In genomic region chr5:181221105-181221791, GRCh38 we compare ENCODE assay signal across 8 cellular contexts. TPM values are rescaled to one million over a fixed set of nuclear protein-coding genes. Genes with fewer than 3 reads are reported as not detected.
DNase-seq lines count a peak whose midpoint lies in the region; ATAC-seq and TF ChIP-seq lines count a peak whose summit lies in the region.

No MANE protein-coding gene starts in this region.

- H3K9me3 ChIP-seq in iPS-20b (ENCODE audit: insufficient read depth, low read depth, low read length): no peaks in the 10 kb centered on the region
- H3K9me3 ChIP-seq in thoracic aorta: no peaks in the 10 kb centered on the region

- no peaks in the 10 kb centered on the region for H3K9me3 Mint-ChIP-seq in activated T-helper 17 cell treated with anti-CD3 and anti-CD28 coated beads, Interleukin-2, amount 50 U/mL, for 72 hours

- peak overlapping the region; percentile 87 for H3K4me3 Mint-ChIP-seq in activated T-helper 17 cell treated with anti-CD3 and anti-CD28 coated beads, Interleukin-2, amount 50 U/mL, for 72 hours

- H3K27me3 ChIP-seq in iPS-20b (ENCODE audit: insufficient read depth, low read length) (peaks cover 14% of the 10 kb centered on the region), thoracic aorta (replicated peaks; ENCODE audit: insufficient read depth) (no peaks in the 10 kb centered on the region)

- TF ChIP-seq CTCF in thoracic aorta (IDR thresholded peaks at IDR 0.05): no peak
- no peak for TF ChIP-seq CTCF in GM10266 (IDR thresholded peaks at IDR 0.05; ENCODE audit: control insufficient read depth, insufficient read depth, low read depth, missing control alignments)
- TF ChIP-seq CTCF in foreskin fibroblast (IDR thresholded peaks at IDR 0.05; ENCODE audit: low read depth, low read length): no peak

- no peaks in the 10 kb centered on the region for H3K27me3 Mint-ChIP-seq in activated T-helper 17 cell treated with anti-CD3 and anti-CD28 coated beads, Interleukin-2, amount 50 U/mL, for 72 hours

- H3K4me1 ChIP-seq in iPS-20b (ENCODE audit: insufficient read depth, low read length): peaks cover 8% of the 10 kb centered on the region; the same call in 1 of the 2 replicates
- peaks cover 12 to 21% of the 10 kb centered on the region in 2 donors for H3K4me1 ChIP-seq in thoracic aorta (ENCODE audit: control insufficient read depth in 1 of 2, low read depth in 2 of 2)

- H3K36me3 Mint-ChIP-seq in activated T-helper 17 cell treated with anti-CD3 and anti-CD28 coated beads, Interleukin-2, amount 50 U/mL, for 72 hours (ENCODE audit: low read depth): peaks cover 52% of the 10 kb centered on the region

- peak; percentile 66 for DNase-seq in activated T-cell treated with anti-CD3 and anti-CD28 coated beads, Interleukin-2, amount 50 U/mL, for 1 hour
- no peak for DNase-seq in activated T-cell treated with anti-CD3 and anti-CD28 coated beads for 4 hours
- no peak for DNase-seq in thoracic aorta (ENCODE audit: low spot score)
- no peak for DNase-seq in middle frontal gyrus (ENCODE audit: extremely low spot score, low spot score)
- no peak for DNase-seq in GM10266 (ENCODE audit: extremely low spot score)
- DNase-seq in foreskin fibroblast: no peak

- H3K4me3 ChIP-seq in iPS-20b (ENCODE audit: low read length) (peak overlapping the region; percentile 98), thoracic aorta (peak overlapping the region; percentile 84), foreskin fibroblast (ENCODE audit: low read depth in 1 of 2, low read length in 2 of 2) (peak overlapping the region in 1 of 2 donors; percentile 7)

- H3K27ac ChIP-seq in iPS-20b (ENCODE audit: low read length) (no peak overlapping the region), thoracic aorta (peak overlapping the region in 1 of 2 donors; percentile 94)

- peak overlapping the region; percentile 100 for H3K27ac Mint-ChIP-seq in activated T-helper 17 cell treated with anti-CD3 and anti-CD28 coated beads, Interleukin-2, amount 50 U/mL, for 72 hours

- H3K9ac ChIP-seq in iPS-20b (ENCODE audit: low read depth, low read length): no peak overlapping the region

- H3K36me3 ChIP-seq in iPS-20b (ENCODE audit: insufficient read depth, low read depth, low read length) (peaks cover 8% of the 10 kb centered on the region; the same call in 1 of the 2 replicates), thoracic aorta (no peaks in the 10 kb centered on the region)

- ATAC-seq in activated T-helper 17 cell treated with anti-CD3 and anti-CD28 coated beads, Interleukin-2, amount 50 U/mL, for 72 hours (replicated peaks): no peak
- no peak for ATAC-seq in thoracic aorta (ENCODE audit: insufficient number of reproducible peaks, low FRiP score, low read depth)

- H3K4me1 Mint-ChIP-seq in activated T-helper 17 cell treated with anti-CD3 and anti-CD28 coated beads, Interleukin-2, amount 50 U/mL, for 72 hours: peaks cover 50% of the 10 kb centered on the region

RNA-seq across cellular contexts. Expression of gene TRIM41, which starts 1.8 kb away (rescaled TPM):
- total RNA-seq in activated T-helper 17 cell treated with anti-CD3 and anti-CD28 coated beads, Interleukin-2, amount 50 U/mL, for 72 hours: 10 to 100 TPM; 27.1 to 30.8 TPM
- 10 to 100 TPM; 12.2 to 12.4 TPM for total RNA-seq in thoracic aorta

RNA-seq across cellular contexts. Expression of gene TRIM7, which starts 16.3 kb away (rescaled TPM):
- 1 to 10 TPM; 2.7 to 5.9 TPM for total RNA-seq in activated T-helper 17 cell treated with anti-CD3 and anti-CD28 coated beads, Interleukin-2, amount 50 U/mL, for 72 hours
- 10 to 100 TPM; 11.4 to 14.7 TPM for total RNA-seq in thoracic aorta

RNA-seq across cellular contexts. Expression of gene RACK1, which starts 22.5 kb away (rescaled TPM):
- total RNA-seq in activated T-helper 17 cell treated with anti-CD3 and anti-CD28 coated beads, Interleukin-2, amount 50 U/mL, for 72 hours: 1,000 to 10,000 TPM; 2,150 to 2,706 TPM
- total RNA-seq in thoracic aorta: 1,000 to 10,000 TPM; 1,534 to 1,629 TPM

RNA-seq across cellular contexts. Expression of gene TRIM52, which starts 39.7 kb away (rescaled TPM):
- 10 to 100 TPM; 14.3 to 19.4 TPM for total RNA-seq in activated T-helper 17 cell treated with anti-CD3 and anti-CD28 coated beads, Interleukin-2, amount 50 U/mL, for 72 hours
- total RNA-seq in thoracic aorta: 10 to 100 TPM; 13.1 to 15.9 TPM
